ENCODE assay signal across 8 cellular contexts in the genomic region with DNA sequence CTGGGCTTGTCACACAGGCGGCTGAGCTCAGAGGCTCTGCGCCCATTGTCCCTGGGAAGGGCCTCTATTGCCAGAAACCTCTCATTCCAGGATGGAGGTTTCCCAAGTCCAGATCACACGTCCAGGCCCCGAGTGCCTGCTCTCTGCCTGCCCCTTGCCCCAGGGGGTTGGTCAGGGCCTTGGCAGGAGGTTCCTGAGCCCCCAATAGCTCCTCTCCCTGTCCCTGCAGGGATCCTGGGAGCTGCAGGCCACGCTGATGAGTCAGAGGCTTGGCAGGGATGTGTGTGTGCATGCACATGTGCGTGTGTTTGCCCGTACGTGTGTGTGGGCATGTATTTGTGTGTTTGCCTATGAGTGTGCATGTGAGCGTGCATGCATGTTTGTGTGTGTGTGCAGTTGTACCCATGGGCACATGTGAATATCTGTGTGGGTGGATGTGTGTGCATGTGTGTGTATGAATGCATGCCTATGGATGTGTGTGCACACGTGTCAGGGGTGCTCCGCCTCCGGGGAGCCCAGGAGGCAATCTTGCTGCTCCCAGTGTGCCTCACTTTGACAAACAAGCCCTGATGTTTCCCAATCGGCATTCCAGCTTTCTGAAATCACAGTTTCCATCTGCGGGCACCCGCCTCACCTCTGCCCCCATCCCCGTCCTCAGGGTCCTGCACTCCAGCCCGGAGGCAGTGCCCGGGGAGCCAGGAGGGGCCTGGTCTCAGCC.
DNase-seq lines count a peak whose midpoint lies in the region; ATAC-seq and TF ChIP-seq lines count a peak whose summit lies in the region.

No MANE protein-coding gene starts in this region.

- TF ChIP-seq CTCF in cardiac muscle cell (IDR thresholded peaks at IDR 0.05; ENCODE audit: low read depth, low read length) = no peak

- peak; percentile 92 for DNase-seq in ELR (ENCODE audit: low read depth)
- peak in 1 of 2 donors; percentile 92 for DNase-seq in cardiac muscle cell (ENCODE audit: low read depth in 1 of 2, low spot score in 1 of 2)
- peak; percentile 85 for DNase-seq in renal cortical epithelial cell (ENCODE audit: low read depth)
- no peak for DNase-seq in Kasumi-1 (lab: John Stamatoyannopoulos, UW)
- DNase-seq in NCI-H1092 treated with DMSO at 0.1 percent for 48 hours (lab: John Stamatoyannopoulos, UW) = no peak

- H3K9me3 ChIP-seq in cardiac muscle cell (ENCODE audit: low read depth) = no peaks in the 10 kb centered on the region

- H3K4me1 ChIP-seq in cardiac muscle cell (ENCODE audit: low read depth) = peaks cover 31% of the 10 kb centered on the region

- ATAC-seq in SK-N-SH treated with all-trans-retinoic acid at 6 μM for 48 hours (peak; percentile 83), GM18511 (IDR thresholded peaks at IDR 0.05; ENCODE audit: unreplicated experiment) (no peak), GM18867 (IDR thresholded peaks at IDR 0.05; ENCODE audit: unreplicated experiment) (no peak)

- peak overlapping the region; percentile 82 for H3K27ac ChIP-seq in cardiac muscle cell

- H3K27me3 ChIP-seq in cardiac muscle cell = no peaks in the 10 kb centered on the region

- H3K36me3 ChIP-seq in cardiac muscle cell = no peaks in the 10 kb centered on the region

- H3K4me3 ChIP-seq in cardiac muscle cell = no peak overlapping the region

TF ChIP-seq in SK-N-SH treated with all-trans-retinoic acid at 6 μM for 48 hours, 23 proteins besides CTCF, POLR2A, EP300 and RAD21:
- no peak for TF ChIP-seq CSDC2 (CRISPR knock-in tag; IDR thresholded peaks at IDR 0.05)
- no peak for TF ChIP-seq ARNTL (CRISPR knock-in tag; IDR thresholded peaks at IDR 0.05; ENCODE audit: borderline replicate concordance, low read depth)
- TF ChIP-seq ZNF565 (CRISPR knock-in tag; conservative IDR thresholded peaks at IDR 0.05; ENCODE audit: low read depth) = no peak
- no peak for TF ChIP-seq PPARA (CRISPR knock-in tag; IDR thresholded peaks at IDR 0.05; ENCODE audit: borderline replicate concordance)
- TF ChIP-seq ZC3H10 (CRISPR knock-in tag; IDR thresholded peaks at IDR 0.05) = no peak
- no peak for TF ChIP-seq TCF4 (CRISPR knock-in tag; IDR thresholded peaks at IDR 0.05; ENCODE audit: borderline replicate concordance)
- no peak for TF ChIP-seq ZNF70 (CRISPR knock-in tag; IDR thresholded peaks at IDR 0.05)
- no peak for TF ChIP-seq OSR1 (CRISPR knock-in tag; IDR thresholded peaks at IDR 0.05)
- TF ChIP-seq BACH2 (CRISPR knock-in tag; IDR thresholded peaks at IDR 0.05; ENCODE audit: borderline replicate concordance) = no peak
- TF ChIP-seq, protein P1, sequence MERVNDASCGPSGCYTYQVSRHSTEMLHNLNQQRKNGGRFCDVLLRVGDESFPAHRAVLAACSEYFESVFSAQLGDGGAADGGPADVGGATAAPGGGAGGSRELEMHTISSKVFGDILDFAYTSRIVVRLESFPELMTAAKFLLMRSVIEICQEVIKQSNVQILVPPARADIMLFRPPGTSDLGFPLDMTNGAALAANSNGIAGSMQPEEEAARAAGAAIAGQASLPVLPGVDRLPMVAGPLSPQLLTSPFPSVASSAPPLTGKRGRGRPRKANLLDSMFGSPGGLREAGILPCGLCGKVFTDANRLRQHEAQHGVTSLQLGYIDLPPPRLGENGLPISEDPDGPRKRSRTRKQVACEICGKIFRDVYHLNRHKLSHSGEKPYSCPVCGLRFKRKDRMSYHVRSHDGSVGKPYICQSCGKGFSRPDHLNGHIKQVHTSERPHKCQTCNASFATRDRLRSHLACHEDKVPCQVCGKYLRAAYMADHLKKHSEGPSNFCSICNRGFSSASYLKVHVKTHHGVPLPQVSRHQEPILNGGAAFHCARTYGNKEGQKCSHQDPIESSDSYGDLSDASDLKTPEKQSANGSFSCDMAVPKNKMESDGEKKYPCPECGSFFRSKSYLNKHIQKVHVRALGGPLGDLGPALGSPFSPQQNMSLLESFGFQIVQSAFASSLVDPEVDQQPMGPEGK (CRISPR knock-in tag; IDR thresholded peaks at IDR 0.05; ENCODE audit: borderline replicate concordance) = no peak
- no peak for TF ChIP-seq ZNF8 (CRISPR knock-in tag; IDR thresholded peaks at IDR 0.05)
- TF ChIP-seq SNAI2 (CRISPR knock-in tag; IDR thresholded peaks at IDR 0.05) = no peak
- no peak for TF ChIP-seq ZFP3 (CRISPR knock-in tag; IDR thresholded peaks at IDR 0.05)
- TF ChIP-seq ISL1 (CRISPR knock-in tag; IDR thresholded peaks at IDR 0.05) = no peak
- TF ChIP-seq GLIS3 (CRISPR knock-in tag; IDR thresholded peaks at IDR 0.05) = no peak
- no peak for TF ChIP-seq TOX (CRISPR knock-in tag; IDR thresholded peaks at IDR 0.05; ENCODE audit: borderline replicate concordance)
TF ChIP-seq in SK-N-SH treated with all-trans-retinoic acid at 6 μM for 48 hours: peak in this region for 0.

Comparison
In these comparisons a context has a peak if more than half of its experiments do, and no peak if none do; other contexts are left out.
1. DNase-seq: peak in ELR (single experiment) and renal cortical epithelial cell (single experiment); none in Kasumi-1 (0 of 2) and NCI-H1092 treated with DMSO at 0.1 percent for 48 hours (single experiment).